Comparison of ENCODE assay signal across 19 cellular contexts in the genomic region with DNA sequence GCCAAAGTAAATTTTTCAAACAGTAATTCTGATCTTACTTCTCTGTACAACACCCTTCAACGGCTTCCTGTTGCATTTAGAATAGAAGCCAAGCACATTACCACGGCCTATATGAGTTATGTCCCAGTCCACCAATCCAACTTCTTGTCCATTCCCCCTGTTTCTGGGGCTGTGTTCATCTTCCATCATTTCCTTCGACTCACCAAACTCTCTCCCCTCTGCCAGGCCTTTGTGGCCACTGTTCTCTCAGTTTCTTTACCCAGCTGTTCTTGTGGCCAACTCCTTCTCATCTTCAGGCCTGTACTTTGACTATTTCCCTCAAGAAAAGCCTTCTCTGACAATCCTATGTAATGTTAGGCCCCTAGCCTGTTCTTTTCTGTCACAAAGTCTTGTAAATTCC.
"Had no signal": no experiment of that assay in that cellular context is flagged by ENCODE, and none has a peak within 500 bp of the region (broad histone marks: within the 10 kb centered on the region; RNA-seq: fewer than 3 reads in every experiment).

No MANE protein-coding gene starts in this region.

- H3K36me3 ChIP-seq: cardiac muscle cell, gastroesophageal sphincter, heart left ventricle, left lung, thyroid gland had no signal

- DNase-seq: activated CD4-positive, alpha-beta T cell treated with anti-CD3 and anti-CD28 coated beads for 4 hours; effector CD8-positive, alpha-beta T cell; heart left ventricle; left lung; occipital lobe; retina; stimulated activated CD4-positive, alpha-beta T cell treated with anti-CD3 and anti-CD28 coated beads, Interleukin-12 subunit alpha, Interleukin-12 subunit beta, amount 100 ng/mL, for 4 hours; stimulated activated CD4-positive, alpha-beta T cell treated with anti-CD3 and anti-CD28 coated beads, Interleukin-1b, Interleukin-23, amount 100 ng/mL, for 48 hours; stimulated activated CD8-positive, alpha-beta memory T cell treated with anti-CD3 and anti-CD28 coated beads, Interleukin-4, amount 100 ng/mL, for 48 hours; stimulated activated naive CD4-positive, alpha-beta T cell; SW 1271; thyroid gland had no signal

- ATAC-seq: esophagus mucosa, gastroesophageal sphincter, heart left ventricle, left lung, WTC11 had no signal

- H3K9me3 Mint-ChIP-seq: activated T-helper 1 cell treated with anti-CD3 and anti-CD28 coated beads, Interleukin-12 subunit alpha, Interleukin-12 subunit beta, Interleukin-2, Interleukin-4 antibody, amounts not matched to agents 30 ng/mL and 10 ng/mL and 1 ng/mL, durations not matched to agents 14 hours and 24 hours and 36 hours; dendritic cell treated with granulocyte-macrophage colony-stimulating factor and Interleukin-4, amounts not matched to agents 40 ng/mL and 50 ng/mL, for 4 days; mesothelial cell of epicardium; WTC11 had no signal

- H3K4me3 ChIP-seq: cardiac muscle cell, gastroesophageal sphincter, heart left ventricle, left lung, thyroid gland had no signal

- H3K27ac ChIP-seq: cardiac muscle cell, gastroesophageal sphincter, heart left ventricle, left lung, thyroid gland had no signal

- H3K27me3 Mint-ChIP-seq: dendritic cell treated with granulocyte-macrophage colony-stimulating factor and Interleukin-4, amounts not matched to agents 40 ng/mL and 50 ng/mL, for 4 days had no signal

- H3K4me3 Mint-ChIP-seq: activated T-helper 1 cell treated with anti-CD3 and anti-CD28 coated beads, Interleukin-12 subunit alpha, Interleukin-12 subunit beta, Interleukin-2, Interleukin-4 antibody, amounts not matched to agents 30 ng/mL and 10 ng/mL and 1 ng/mL, durations not matched to agents 14 hours and 24 hours and 36 hours; dendritic cell treated with granulocyte-macrophage colony-stimulating factor and Interleukin-4, amounts not matched to agents 40 ng/mL and 50 ng/mL, for 4 days; mesothelial cell of epicardium; WTC11 had no signal

- H3K9me3 ChIP-seq: gastroesophageal sphincter, heart left ventricle, left lung, thyroid gland had no signal

- H3K27me3 ChIP-seq: cardiac muscle cell, gastroesophageal sphincter, heart left ventricle, left lung, thyroid gland had no signal

- H3K27ac Mint-ChIP-seq: activated T-helper 1 cell treated with anti-CD3 and anti-CD28 coated beads, Interleukin-12 subunit alpha, Interleukin-12 subunit beta, Interleukin-2, Interleukin-4 antibody, amounts not matched to agents 30 ng/mL and 10 ng/mL and 1 ng/mL, durations not matched to agents 14 hours and 24 hours and 36 hours; dendritic cell treated with granulocyte-macrophage colony-stimulating factor and Interleukin-4, amounts not matched to agents 40 ng/mL and 50 ng/mL, for 4 days; mesothelial cell of epicardium; WTC11 had no signal

- H3K4me1 ChIP-seq: gastroesophageal sphincter, heart left ventricle, left lung, thyroid gland had no signal

- H3K36me3 Mint-ChIP-seq: mesothelial cell of epicardium, WTC11 had no signal
